ENCODE assay signal across 8 cellular contexts in the genomic region with DNA sequence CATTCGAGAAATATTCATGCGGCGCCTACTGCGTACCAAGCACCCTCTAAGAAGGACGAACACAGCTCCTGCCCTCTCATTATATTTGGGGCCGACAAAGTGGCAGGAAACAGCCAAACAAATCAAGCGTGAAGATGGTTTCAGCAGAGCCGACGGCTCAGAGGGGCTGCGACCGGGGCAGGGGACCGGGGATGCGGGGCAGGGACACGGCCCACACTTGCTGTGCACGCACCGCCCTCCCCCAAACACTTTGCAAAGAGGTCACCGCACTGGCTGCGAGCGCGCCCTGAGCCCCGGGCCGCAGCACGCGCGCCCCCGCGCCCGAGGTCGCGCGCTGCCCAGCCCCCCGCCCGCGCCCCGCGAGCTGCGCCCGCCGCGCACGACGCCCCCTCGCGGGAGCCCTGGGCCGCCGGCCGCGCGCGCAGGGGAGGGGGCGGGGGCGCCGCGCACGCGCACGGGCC. TPM values are rescaled to one million over a fixed set of nuclear protein-coding genes. Genes with fewer than 3 reads are reported as not detected.
DNase-seq lines count a peak whose midpoint lies in the region; ATAC-seq and TF ChIP-seq lines count a peak whose summit lies in the region.

No MANE protein-coding gene starts in this region.

- H2AK5ac ChIP-seq in IMR-90 (ENCODE audit: low read depth, low read length) = peak overlapping the region; percentile 54

- intact Hi-C loops in IMR-90 (cut with micrococcal nuclease) = no loop called here

- BruUV-seq in IMR-90 (replicated peaks; lab: Mats Ljungman, UMichigan) = no TSS peak

- CTCF ChIA-PET in IMR-90 (lab: Yijun Ruan, JAX) = no interaction called here

- in situ Hi-C loops in IMR-90 (cut with MboI; ENCODE audit: low sequenced_read_pairs) = no loop called here

- H2BK120ac ChIP-seq in IMR-90 (ENCODE audit: low read depth, low read length) = peak overlapping the region; percentile 47; the same call in 1 of the 2 replicates

- peak overlapping the region; percentile 61 for H3K18ac ChIP-seq in IMR-90 (ENCODE audit: low read depth, low read length)

- POLR2A ChIA-PET in IMR-90 (lab: Charles Lee; ENCODE audit: unreplicated experiment) = no interaction called here

- peaks cover 9 to 23% of the 10 kb centered on the region in 2 experiments; a peak in 3 of 4 replicates for H3K79me1 ChIP-seq in IMR-90 (ENCODE audit: low read depth in 1 of 2, low read length in 2 of 2)

- TF ChIP-seq CTCF in IMR-90 (conservative IDR thresholded peaks at IDR 0.05; ENCODE audit: low read depth, low read length) (no peak), foreskin fibroblast (IDR thresholded peaks at IDR 0.05; ENCODE audit: low read depth, low read length) (no peak)

- H3K4ac ChIP-seq in IMR-90 (ENCODE audit: low read depth, low read length) = peak overlapping the region; percentile 87

- peak overlapping the region; percentile 54 for H3K27ac ChIP-seq in IMR-90 (ENCODE audit: insufficient read depth, low read length)

- H2AK9ac ChIP-seq in IMR-90 (replicated peaks; ENCODE audit: low read depth, low read length, poor library complexity) = peak overlapping the region; percentile 67

- peak overlapping the region; percentile 70 for H4K91ac ChIP-seq in IMR-90 (ENCODE audit: insufficient read depth, low read depth, low read length)

- H3K9me3 ChIP-seq in IMR-90 (ENCODE audit: control insufficient read depth, insufficient read depth, low read length) (no peaks in the 10 kb centered on the region), neuron (ENCODE audit: low read length) (no peaks in the 10 kb centered on the region)

- peak overlapping the region; percentile 88 for H4K5ac ChIP-seq in IMR-90 (ENCODE audit: low read depth, low read length)

- H4K8ac ChIP-seq in IMR-90 (ENCODE audit: low read depth in 2 of 2, low read length in 2 of 2) = peak overlapping the region; percentile 63 to 83

- peak; percentile 85 for ATAC-seq in IMR-90 (ENCODE audit: low read depth)
- no peak for ATAC-seq in GM19351 (IDR thresholded peaks at IDR 0.05; ENCODE audit: unreplicated experiment)

- no peak overlapping the region for H3K23ac ChIP-seq in IMR-90 (ENCODE audit: low read depth, low read length)

- no peaks in the 10 kb centered on the region; the same call in 1 of the 2 replicates for H3K27me3 ChIP-seq in IMR-90 (ENCODE audit: control insufficient read depth, insufficient read depth, low read length)
- no peaks in the 10 kb centered on the region for H3K27me3 ChIP-seq in neuron (ENCODE audit: insufficient read depth, low read length)

- no peak for TF ChIP-seq RAD21 in IMR-90 (IDR thresholded peaks at IDR 0.05; ENCODE audit: low read length)

- peak overlapping the region; percentile 84 for H3K4me2 ChIP-seq in IMR-90 (ENCODE audit: low read depth, low read length)

- peak overlapping the region; percentile 56; the same call in 2 of the 3 replicates for H2BK15ac ChIP-seq in IMR-90 (ENCODE audit: low read depth, low read length)

- no peak overlapping the region for H2BK20ac ChIP-seq in IMR-90 (ENCODE audit: low read depth, low read length)

- 1% methylated on average over 22 of the region's 57 CpGs; no CpG with 5 or more reads in 1 of the 2 experiments for WGBS in IMR-90 (ENCODE audit: extremely low coverage in 2 of 2, insufficient read length in 1 of 2), 2 experiments

- TF ChIP-seq POLR2A in IMR-90 (IDR thresholded peaks at IDR 0.05; ENCODE audit: low read depth, low read length) = no peak

- H4K20me1 ChIP-seq in IMR-90 (ENCODE audit: insufficient read depth, low read length) = peaks cover 6% of the 10 kb centered on the region

- H3K9me1 ChIP-seq in IMR-90 (ENCODE audit: insufficient read depth, low read length) = peaks cover 17% of the 10 kb centered on the region

- dilution Hi-C loops in IMR-90 (cut with HindIII; ENCODE audit: low sequenced_read_pairs, unreplicated experiment) = no loop called here

- no peaks in the 10 kb centered on the region for H3K36me3 ChIP-seq in IMR-90 (ENCODE audit: control insufficient read depth, insufficient read depth, low read length)
- H3K36me3 ChIP-seq in neuron (ENCODE audit: insufficient read depth, low read length) = no peaks in the 10 kb centered on the region

- H3K4me1 ChIP-seq in IMR-90 (ENCODE audit: control insufficient read depth, insufficient read depth, low read length) (peaks cover 15% of the 10 kb centered on the region), neuron (ENCODE audit: insufficient read depth, low read length) (peaks cover 20% of the 10 kb centered on the region)

- H2AFZ ChIP-seq in IMR-90 (replicated peaks; ENCODE audit: low read length, poor library complexity) = peak overlapping the region; percentile 99
- H2AFZ ChIP-seq in neuron (ENCODE audit: low read depth, low read length) = peak overlapping the region; percentile 81

- peak overlapping the region; percentile 51; the same call in 1 of the 2 replicates for H3K56ac ChIP-seq in IMR-90 (ENCODE audit: extremely low read depth, insufficient read depth, low read length)

- peak overlapping the region; percentile 81 for H3K9ac ChIP-seq in IMR-90 (ENCODE audit: low read depth, low read length)

- H3K4me3 ChIP-seq in IMR-90 (ENCODE audit: insufficient read depth, low read depth, low read length) = peak overlapping the region; percentile 80
- H3K4me3 ChIP-seq in foreskin fibroblast (ENCODE audit: low read depth in 1 of 2, low read length in 2 of 2) = peak overlapping the region; percentile 71 to 78
- peak overlapping the region; percentile 73 for H3K4me3 ChIP-seq in neuron (ENCODE audit: low read length)

- DNase-seq in DMS 273 (lab: John Stamatoyannopoulos, UW; ENCODE audit: unreplicated experiment) (peak; percentile 79), DMS 273 treated with DMSO at 0.1 percent for 48 hours (lab: John Stamatoyannopoulos, UW) (no peak), IMR-90 (no peak), foreskin fibroblast (peak in 1 of 2 donors; percentile 71), NCI-H2107 (lab: John Stamatoyannopoulos, UW) (no peak)
- DNase-seq in activated CD8-positive, alpha-beta memory T cell treated with anti-CD3 and anti-CD28 coated beads, Interleukin-2, amount 50 U/mL, for 4 hours = peak; percentile 28

- peak overlapping the region; percentile 64; the same call in 1 of the 2 replicates for H3K14ac ChIP-seq in IMR-90 (replicated peaks; ENCODE audit: low read depth, low read length)

- no peak overlapping the region for H2BK5ac ChIP-seq in IMR-90 (ENCODE audit: low read depth, low read length, poor library complexity, severe bottlenecking)

TF ChIP-seq in IMR-90, 13 proteins besides CTCF, POLR2A, EP300 and RAD21:
- peak; percentile 42; the same call in 1 of the 2 replicates for TF ChIP-seq MAZ (IDR thresholded peaks at IDR 0.05; ENCODE audit: borderline replicate concordance, low read depth, low read length)
- no peak for TF ChIP-seq SMC3 (IDR thresholded peaks at IDR 0.05; ENCODE audit: low read depth, low read length)
TF ChIP-seq in IMR-90: peak in this region for 1.

RNA-seq across cellular contexts. Expression of gene SYNGR1, which starts 0.3 kb away (rescaled TPM):
- 6.3 and 19.7 TPM in 2 replicates for total RNA-seq in IMR-90 (2012; rRNA removed)
- polyA plus RNA-seq in IMR-90 (2012; rRNA removed) = 81.5 and 82.8 TPM in 2 replicates
- 12.5 and 103 TPM in 2 replicates for polyA plus RNA-seq in IMR-90 (2012; cell fraction: cytosol; rRNA removed)
- 69.4 and 179 TPM in 2 replicates for polyA plus RNA-seq in IMR-90 (2012; cell fraction: nucleus; rRNA removed; ENCODE audit: low replicate concordance)

RNA-seq across cellular contexts. Expression of gene RPL3, which starts 30.1 kb away (rescaled TPM):
- total RNA-seq in IMR-90 (2012; rRNA removed) = 2,871 and 3,750 TPM in 2 replicates
- 3,097 and 3,312 TPM in 2 replicates for polyA plus RNA-seq in IMR-90 (2012; rRNA removed)
- 2,912 and 3,812 TPM in 2 replicates for polyA plus RNA-seq in IMR-90 (2012; cell fraction: cytosol; rRNA removed)
- polyA plus RNA-seq in IMR-90 (2012; cell fraction: nucleus; rRNA removed; ENCODE audit: low replicate concordance) = 2,181 and 2,704 TPM in 2 replicates

RNA-seq across cellular contexts. Expression of gene TAB1, which starts 50.0 kb away (rescaled TPM):
- 7.2 and 9.9 TPM in 2 replicates for total RNA-seq in IMR-90 (2012; rRNA removed)
- 18.8 and 26.0 TPM in 2 replicates for polyA plus RNA-seq in IMR-90 (2012; rRNA removed)
- polyA plus RNA-seq in IMR-90 (2012; cell fraction: cytosol; rRNA removed) = 32.3 and 42.2 TPM in 2 replicates
- 24.3 and 49.5 TPM in 2 replicates for polyA plus RNA-seq in IMR-90 (2012; cell fraction: nucleus; rRNA removed; ENCODE audit: low replicate concordance)

Comparison
In these comparisons a context has a peak if more than half of its experiments do, and no peak if none do; other contexts are left out.
1. DNase-seq: peak in DMS 273 (single experiment) and activated CD8-positive, alpha-beta memory T cell treated with anti-CD3 and anti-CD28 coated beads, Interleukin-2, amount 50 U/mL, for 4 hours (single experiment); none in DMS 273 treated with DMSO at 0.1 percent for 48 hours (single experiment), IMR-90 (single experiment) and NCI-H2107 (single experiment).
2. Peak in every context shown above with its lines, with median percentiles within 50 percentile points of each other: H3K4me3 ChIP-seq.